ENCODE assay signal across 6 cellular contexts in genomic region chr11:67476692-67477091, GRCh38. TPM values are rescaled to one million over a fixed set of nuclear protein-coding genes. Genes with fewer than 3 reads are reported as not detected.
"Had no signal": no experiment of that assay in that cellular context is flagged by ENCODE, and none has a peak within 500 bp of the region (broad histone marks: within the 10 kb centered on the region; RNA-seq: fewer than 3 reads in every experiment).

No MANE protein-coding gene starts in this region.

RNA-seq across cellular contexts. Expression of gene CABP4, which starts 21.5 kb away (rescaled TPM):
- total RNA-seq: IMR-90, SJSA1 had no signal
- polyA plus RNA-seq: IMR-90 had no signal

RNA-seq across cellular contexts. Expression of gene GPR152, which starts 24.2 kb away (rescaled TPM):
- total RNA-seq: HT-29, IMR-90, M059J, OCI-LY7, Right ventricle myocardium superior, SJSA1 had no signal
- polyA plus RNA-seq: IMR-90 had no signal
